8 cellular contexts compared by ENCODE assay signal in genomic region chr20:9978395-9979004, GRCh38. TPM values are rescaled to one million over a fixed set of nuclear protein-coding genes. Genes with fewer than 3 reads are reported as not detected.
DNase-seq lines count a peak whose midpoint lies in the region; ATAC-seq and TF ChIP-seq lines count a peak whose summit lies in the region.

No MANE protein-coding gene starts in this region.

- 19% methylated on average over 6 of the region's 6 CpGs for WGBS in prostate gland

- H3K36me3 ChIP-seq in prostate gland, result no peaks in the 10 kb centered on the region

- ATAC-seq in GM21737 (IDR thresholded peaks at IDR 0.05; ENCODE audit: unreplicated experiment), result peak; percentile 85

- no peaks in the 10 kb centered on the region for H3K4me1 ChIP-seq in prostate gland (replicated peaks)

- no peaks in the 10 kb centered on the region for H3K9me3 Mint-ChIP-seq in activated naive CD8-positive, alpha-beta T cell treated with anti-CD3 and anti-CD28 coated beads for 36 hours

- no peak overlapping the region for H3K4me3 ChIP-seq in prostate gland

- H3K27ac ChIP-seq in prostate gland, result no peak overlapping the region

- TF ChIP-seq POLR2A in prostate gland (IDR thresholded peaks at IDR 0.05), result no peak

- H3K27me3 Mint-ChIP-seq in activated naive CD8-positive, alpha-beta T cell treated with anti-CD3 and anti-CD28 coated beads for 36 hours, result no peaks in the 10 kb centered on the region

- no peaks in the 10 kb centered on the region for H3K27me3 ChIP-seq in prostate gland (replicated peaks; ENCODE audit: insufficient read depth)

- no peaks in the 10 kb centered on the region for H3K9me3 ChIP-seq in prostate gland

- no peak overlapping the region for H3K4me3 Mint-ChIP-seq in activated naive CD8-positive, alpha-beta T cell treated with anti-CD3 and anti-CD28 coated beads for 36 hours

- no peaks in the 10 kb centered on the region for H3K36me3 Mint-ChIP-seq in activated naive CD8-positive, alpha-beta T cell treated with anti-CD3 and anti-CD28 coated beads for 36 hours

- H3K27ac Mint-ChIP-seq in activated naive CD8-positive, alpha-beta T cell treated with anti-CD3 and anti-CD28 coated beads for 36 hours, result no peak overlapping the region

- intact Hi-C loops in prostate gland (cut with DNase I), result loop anchor here (5.0 kb wide), 2 partner anchors 114 to 449 kb away; no protein-coding TSS in a partner anchor

- peak; percentile 37 to 87 (median 70) for TF ChIP-seq CTCF in prostate gland (IDR thresholded peaks at IDR 0.05)

- DNase-seq in stimulated activated CD4-positive, alpha-beta T cell treated with anti-CD3 and anti-CD28 coated beads, Interleukin-12 subunit alpha, Interleukin-12 subunit beta, amount 100 ng/mL, for 48 hours (ENCODE audit: low read depth in 2 of 3, low spot score in 1 of 3), result peak in 2 of 3 donors; percentile 0 to 30
- DNase-seq in stimulated activated CD4-positive, alpha-beta T cell treated with anti-CD3 and anti-CD28 coated beads, Interleukin-12 subunit alpha, Interleukin-12 subunit beta, amount 100 ng/mL, for 4 hours, result no peak
- DNase-seq in HUDEP-2 (lab: John Stamatoyannopoulos, UW; ENCODE audit: unreplicated experiment in 76 of 76) (peak in 39 of 76 experiments; percentile 1 to 74 (median 34)), NCI-H82 treated with DMSO at 0.1 percent for 48 hours (lab: John Stamatoyannopoulos, UW; ENCODE audit: unreplicated experiment) (peak; percentile 5), glomerular visceral epithelial cell (ENCODE audit: extremely low spot score) (peak; percentile 69), prostate gland (ENCODE audit: low spot score) (peak; percentile 63)
- DNase-seq in activated naive CD8-positive, alpha-beta T cell treated with anti-CD3 and anti-CD28 coated beads for 36 hours, result peak; percentile 4

- H3K4me1 Mint-ChIP-seq in activated naive CD8-positive, alpha-beta T cell treated with anti-CD3 and anti-CD28 coated beads for 36 hours, result peaks cover 2% of the 10 kb centered on the region

RNA-seq across cellular contexts. Expression of gene ANKEF1, which starts 56.3 kb away (rescaled TPM):
- 1 to 10 TPM; 3.5 to 3.6 TPM for total RNA-seq in activated naive CD8-positive, alpha-beta T cell treated with anti-CD3 and anti-CD28 coated beads for 36 hours
- total RNA-seq in prostate gland, result 1 to 10 TPM; 7.1 to 7.5 TPM
